Comparison of ENCODE assay signal across 25 cellular contexts in genomic region chr12:29756741-29757390, GRCh38. TPM values are rescaled to one million over a fixed set of nuclear protein-coding genes. Genes with fewer than 3 reads are reported as not detected.
"Had no signal": no experiment of that assay in that cellular context is flagged by ENCODE, and none has a peak within 500 bp of the region (broad histone marks: within the 10 kb centered on the region; RNA-seq: fewer than 3 reads in every experiment).

No MANE protein-coding gene starts in this region.

- H3K4me1 Mint-ChIP-seq: activated naive CD4-positive, alpha-beta T cell treated with anti-CD3 and anti-CD28 coated beads, Interleukin-2, amount 50 U/mL, for 24 hours; central memory CD8-positive, alpha-beta T cell; naive thymus-derived CD8-positive, alpha-beta T cell; stimulated activated memory B cell treated with anti-CD40 and anti-IgM and Interleukin-4, amounts not matched to agents 10 μg/mL and 1 μg/mL and 100 μg/mL, for 72 hours had no signal

- ATAC-seq: activated CD8-positive, alpha-beta T cell treated with anti-CD3 and anti-CD28 coated beads, Interleukin-2, amount 10 ng/mL, durations not matched to agents 7 days and 5 days; heart left ventricle; left lobe of liver; lower lobe of right lung; naive thymus-derived CD8-positive, alpha-beta T cell; right cardiac atrium; stimulated activated memory B cell treated with anti-CD40 and anti-IgM and Interleukin-4, amounts not matched to agents 10 μg/mL and 1 μg/mL and 100 μg/mL, for 72 hours had no signal

- H3K27me3 ChIP-seq: colonic mucosa, dorsolateral prefrontal cortex, heart left ventricle, ovary, stomach, suprapubic skin, tibial nerve had no signal

- H3K36me3 ChIP-seq: colonic mucosa, lower lobe of right lung, ovary, suprapubic skin had no signal

- H3K4me1 ChIP-seq: colonic mucosa, lower lobe of right lung, stomach, tibial nerve had no signal

- H3K4me3 ChIP-seq: colonic mucosa, dorsolateral prefrontal cortex, heart left ventricle, lower lobe of right lung, ovary, stomach, suprapubic skin, tibial nerve had no signal

- DNase-seq: activated CD4-positive, alpha-beta T cell treated with anti-CD3 and anti-CD28 coated beads for 1 hour; activated CD4-positive, alpha-beta T cell treated with anti-CD3 and anti-CD28 coated beads, Interleukin-2, amount 50 U/mL, for 1 hour; activated CD8-positive, alpha-beta T cell treated with anti-CD3 and anti-CD28 coated beads, Interleukin-2, amount 10 ng/mL, durations not matched to agents 7 days and 5 days; activated gamma-delta T cell; aorta; colonic mucosa; dorsolateral prefrontal cortex; heart left ventricle; lower lobe of right lung; naive thymus-derived CD8-positive, alpha-beta T cell; ovary; right cardiac atrium; small intestine; stimulated activated CD4-positive, alpha-beta T cell treated with anti-CD3 and anti-CD28 coated beads, Interleukin-2, amount 100 ng/mL, for 24 hours; stomach; T-helper 1 cell had no signal

- H3K27ac ChIP-seq: colonic mucosa, dorsolateral prefrontal cortex, heart left ventricle, lower lobe of right lung, ovary, stomach, suprapubic skin, tibial nerve had no signal

- FAIRE-seq: small intestine, TTC549 had no signal

- H3K9me3 ChIP-seq: colonic mucosa, heart left ventricle, lower lobe of right lung, ovary, stomach, suprapubic skin, tibial nerve had no signal

- H3K36me3 Mint-ChIP-seq: activated naive CD4-positive, alpha-beta T cell treated with anti-CD3 and anti-CD28 coated beads, Interleukin-2, amount 50 U/mL, for 24 hours; naive thymus-derived CD8-positive, alpha-beta T cell; stimulated activated memory B cell treated with anti-CD40 and anti-IgM and Interleukin-4, amounts not matched to agents 10 μg/mL and 1 μg/mL and 100 μg/mL, for 72 hours had no signal

- H3K4me3 Mint-ChIP-seq: activated CD8-positive, alpha-beta T cell treated with anti-CD3 and anti-CD28 coated beads, Interleukin-2, amount 10 ng/mL, durations not matched to agents 7 days and 5 days; activated naive CD4-positive, alpha-beta T cell treated with anti-CD3 and anti-CD28 coated beads, Interleukin-2, amount 50 U/mL, for 24 hours; activated T-helper 1 cell treated with anti-CD3 and anti-CD28 coated beads, Interleukin-12 subunit alpha, Interleukin-12 subunit beta, Interleukin-2, Interleukin-4 antibody, amounts not matched to agents 30 ng/mL and 10 ng/mL and 1 ng/mL, durations not matched to agents 14 hours and 24 hours and 36 hours; brain; central memory CD8-positive, alpha-beta T cell; naive thymus-derived CD8-positive, alpha-beta T cell; stimulated activated memory B cell treated with anti-CD40 and anti-IgM and Interleukin-4, amounts not matched to agents 10 μg/mL and 1 μg/mL and 100 μg/mL, for 72 hours had no signal

- H3K27me3 Mint-ChIP-seq: activated naive CD4-positive, alpha-beta T cell treated with anti-CD3 and anti-CD28 coated beads, Interleukin-2, amount 50 U/mL, for 24 hours; brain; central memory CD8-positive, alpha-beta T cell; naive thymus-derived CD8-positive, alpha-beta T cell; stimulated activated memory B cell treated with anti-CD40 and anti-IgM and Interleukin-4, amounts not matched to agents 10 μg/mL and 1 μg/mL and 100 μg/mL, for 72 hours had no signal

- H3K27ac Mint-ChIP-seq: activated CD8-positive, alpha-beta T cell treated with anti-CD3 and anti-CD28 coated beads, Interleukin-2, amount 10 ng/mL, durations not matched to agents 7 days and 5 days; activated naive CD4-positive, alpha-beta T cell treated with anti-CD3 and anti-CD28 coated beads, Interleukin-2, amount 50 U/mL, for 24 hours; activated T-helper 1 cell treated with anti-CD3 and anti-CD28 coated beads, Interleukin-12 subunit alpha, Interleukin-12 subunit beta, Interleukin-2, Interleukin-4 antibody, amounts not matched to agents 30 ng/mL and 10 ng/mL and 1 ng/mL, durations not matched to agents 14 hours and 24 hours and 36 hours; brain; naive thymus-derived CD8-positive, alpha-beta T cell; stimulated activated memory B cell treated with anti-CD40 and anti-IgM and Interleukin-4, amounts not matched to agents 10 μg/mL and 1 μg/mL and 100 μg/mL, for 72 hours had no signal

- H3K9me3 Mint-ChIP-seq: activated naive CD4-positive, alpha-beta T cell treated with anti-CD3 and anti-CD28 coated beads, Interleukin-2, amount 50 U/mL, for 24 hours; activated T-helper 1 cell treated with anti-CD3 and anti-CD28 coated beads, Interleukin-12 subunit alpha, Interleukin-12 subunit beta, Interleukin-2, Interleukin-4 antibody, amounts not matched to agents 30 ng/mL and 10 ng/mL and 1 ng/mL, durations not matched to agents 14 hours and 24 hours and 36 hours; central memory CD8-positive, alpha-beta T cell had no signal

RNA-seq across cellular contexts. Expression of gene TMTC1, which starts 26.9 kb away (rescaled TPM):
- total RNA-seq: activated CD8-positive, alpha-beta T cell treated with anti-CD3 and anti-CD28 coated beads, Interleukin-2, amount 10 ng/mL, durations not matched to agents 7 days and 5 days; naive thymus-derived CD8-positive, alpha-beta T cell had no signal
- polyA plus RNA-seq: naive thymus-derived CD8-positive, alpha-beta T cell had no signal
